ENCODE assay signal across 1 cellular context in genomic region chr17:79948918-79949645, GRCh38.
TF ChIP-seq lines count a peak whose summit lies in the region.

No MANE protein-coding gene starts in this region.

TF ChIP-seq in HepG2, 621 proteins besides CTCF, POLR2A, EP300 and RAD21:
- TF ChIP-seq HMGXB4 (CRISPR knock-in tag; IDR thresholded peaks at IDR 0.05; ENCODE audit: borderline replicate concordance in 1 of 2, low read depth in 1 of 2) (no peak), FOXJ3 (CRISPR knock-in tag; IDR thresholded peaks at IDR 0.05; ENCODE audit: borderline replicate concordance) (no peak), ZUFSP (CRISPR knock-in tag; IDR thresholded peaks at IDR 0.05; ENCODE audit: borderline replicate concordance) (no peak), AGO2 (optimal IDR thresholded peaks at IDR 0.05; ENCODE audit: low read depth, low read length) (peak; percentile 35), STAT6 (CRISPR knock-in tag; IDR thresholded peaks at IDR 0.05; ENCODE audit: borderline replicate concordance) (no peak)
